32 cellular contexts compared by ENCODE assay signal in genomic region chr12:122129131-122129530, GRCh38. TPM values are rescaled to one million over a fixed set of nuclear protein-coding genes. Genes with fewer than 3 reads are reported as not detected.
"Had no signal": no experiment of that assay in that cellular context is flagged by ENCODE, and none has a peak within 500 bp of the region (broad histone marks: within the 10 kb centered on the region; RNA-seq: fewer than 3 reads in every experiment).

No MANE protein-coding gene starts in this region.

- H3K27me3 ChIP-seq: dorsolateral prefrontal cortex, foreskin keratinocyte, gastroesophageal sphincter, heart left ventricle, left lung, pancreas, spleen, suprapubic skin, transverse colon, upper lobe of right lung, uterus had no signal

- H3K4me1 ChIP-seq: suprapubic skin, uterus had no signal

- H3K9me3 ChIP-seq: gastroesophageal sphincter, heart left ventricle, left lung, pancreas, spleen, suprapubic skin, transverse colon, upper lobe of right lung, uterus had no signal

- H3K27ac Mint-ChIP-seq: nephron progenitor cell; stimulated activated naive CD8-positive, alpha-beta T cell treated with anti-CD3 and anti-CD28 coated beads, Interleukin-15, amount 100 ng/mL, for 72 hours had no signal

- H3K27ac ChIP-seq: epithelial cell of prostate, foreskin keratinocyte, gastroesophageal sphincter, heart left ventricle, left lung, pancreas, skin epidermis, spleen, suprapubic skin, transverse colon, upper lobe of right lung, uterus had no signal

- H3K9me3 Mint-ChIP-seq: naive thymus-derived CD8-positive, alpha-beta T cell; nephron progenitor cell; stimulated activated naive CD8-positive, alpha-beta T cell treated with anti-CD3 and anti-CD28 coated beads, Interleukin-15, amount 100 ng/mL, for 72 hours had no signal

- ATAC-seq: esophagus mucosa; foreskin keratinocyte; gastroesophageal sphincter; heart left ventricle; left cardiac atrium; left lung; naive thymus-derived CD8-positive, alpha-beta T cell; pancreas; sciatic nerve; stimulated activated naive CD8-positive, alpha-beta T cell treated with anti-CD3 and anti-CD28 coated beads, Interleukin-15, amount 100 ng/mL, for 72 hours; upper lobe of right lung had no signal

- DNase-seq: dorsolateral prefrontal cortex; effector CD4-positive, alpha-beta T cell; foreskin keratinocyte; hippocampal formation; left cardiac atrium; mesendoderm; midbrain; naive thymus-derived CD8-positive, alpha-beta T cell; nephron progenitor cell; spleen; stimulated activated CD4-positive, alpha-beta T cell treated with anti-CD3 and anti-CD28 coated beads, Interleukin-2, amount 100 ng/mL, for 48 hours; stimulated activated naive CD4-positive, alpha-beta T cell; stimulated activated naive CD8-positive, alpha-beta T cell treated with anti-CD3 and anti-CD28 coated beads, Interleukin-15, amount 100 ng/mL, for 72 hours; transverse colon; upper lobe of right lung; uterus had no signal

- H3K27me3 Mint-ChIP-seq: naive thymus-derived CD8-positive, alpha-beta T cell; stimulated activated naive CD8-positive, alpha-beta T cell treated with anti-CD3 and anti-CD28 coated beads, Interleukin-15, amount 100 ng/mL, for 72 hours had no signal

- H3K36me3 ChIP-seq: uterus had no signal

- H3K4me3 Mint-ChIP-seq: naive thymus-derived CD8-positive, alpha-beta T cell; nephron progenitor cell; stimulated activated naive CD8-positive, alpha-beta T cell treated with anti-CD3 and anti-CD28 coated beads, Interleukin-15, amount 100 ng/mL, for 72 hours had no signal

- H3K4me3 ChIP-seq: dorsolateral prefrontal cortex, gastroesophageal sphincter, heart left ventricle, left lung, pancreas, skin epidermis, spleen, suprapubic skin, transverse colon, upper lobe of right lung, uterus had no signal

RNA-seq across cellular contexts. Expression of gene IL31, which starts 44.9 kb away (rescaled TPM):
- total RNA-seq: cerebellum; dorsolateral prefrontal cortex; esophagus mucosa; foreskin keratinocyte; gastroesophageal sphincter; heart left ventricle; kidney epithelial cell; left cardiac atrium; left lung; lower leg skin; lung microvascular endothelial cell; myocyte; naive thymus-derived CD8-positive, alpha-beta T cell; omental fat pad; pancreas; posterior vena cava; sciatic nerve; spleen; suprapubic skin; transverse colon; upper lobe of right lung; uterus had no signal
- polyA plus RNA-seq: foreskin keratinocyte; heart left ventricle; naive thymus-derived CD8-positive, alpha-beta T cell; pancreas; spleen had no signal

RNA-seq across cellular contexts. Expression of gene LRRC43, which starts 53.8 kb away (rescaled TPM):
- total RNA-seq: myocyte, upper lobe of right lung had no signal
- polyA plus RNA-seq: naive thymus-derived CD8-positive, alpha-beta T cell had no signal
